ENCODE assay signal across 22 cellular contexts in genomic region chr15:55873024-55873745, GRCh38.
DNase-seq lines count a peak whose midpoint lies in the region; ATAC-seq, FAIRE-seq and TF ChIP-seq lines count a peak whose summit lies in the region.
"Had no signal": no experiment of that assay in that cellular context is flagged by ENCODE, and none has a peak within 500 bp of the region (broad histone marks: within the 10 kb centered on the region; RNA-seq: fewer than 3 reads in every experiment).

No MANE protein-coding gene starts in this region.

- H3K4me3 ChIP-seq in IMR-90 (ENCODE audit: insufficient read depth, low read depth, low read length) (no peak overlapping the region), K562 (no peak overlapping the region), thyroid gland (replicated peaks in 1 of 3) (no peak overlapping the region)
- H3K4me3 ChIP-seq: coronary artery had no signal

- no peak overlapping the region for H2AFZ ChIP-seq in IMR-90 (replicated peaks; ENCODE audit: low read length, poor library complexity)
- H2AFZ ChIP-seq in K562 (ENCODE audit: low read depth, low read length) = no peak overlapping the region

- peak; percentile 35; the same call in 1 of the 2 replicates for ATAC-seq in IMR-90 (ENCODE audit: low read depth)
- ATAC-seq in K562 = no peak
- ATAC-seq: activated CD4-positive, alpha-beta T cell treated with anti-CD3 and anti-CD28 coated beads for 36 hours; PC-3 had no signal

- peak overlapping the region; percentile 51; the same call in 1 of the 2 replicates for H3K14ac ChIP-seq in IMR-90 (replicated peaks; ENCODE audit: low read depth, low read length)

- H3K4me1 ChIP-seq in IMR-90 (ENCODE audit: control insufficient read depth, insufficient read depth, low read length) (peaks cover 4% of the 10 kb centered on the region), K562 (replicated peaks in 1 of 2; ENCODE audit: control insufficient read depth in 2 of 2, insufficient read depth in 2 of 2, low read length in 2 of 2) (no peaks in the 10 kb centered on the region), thyroid gland (no peaks in the 10 kb centered on the region)
- H3K4me1 ChIP-seq: BE2C had no signal

- H3K9ac ChIP-seq in IMR-90 (ENCODE audit: low read depth, low read length) (no peak overlapping the region), K562 (ENCODE audit: insufficient read depth in 1 of 2, low read depth in 2 of 2, low read length in 2 of 2) (no peak overlapping the region)

- peak overlapping the region; percentile 28; the same call in 1 of the 2 replicates for H4K91ac ChIP-seq in IMR-90 (ENCODE audit: insufficient read depth, low read depth, low read length)

- WGBS in IMR-90 (ENCODE audit: extremely low coverage in 2 of 2, insufficient read length in 1 of 2), 2 experiments = no CpG with 5 or more reads among the region's 4 CpGs
- 42% methylated on average over 4 of the region's 4 CpGs for WGBS in K562 (ENCODE audit: insufficient coverage, low coverage, missing lambda C conversion rate)
- 40 to 43% methylated on average over 4 of the region's 4 CpGs for WGBS in thyroid gland, 2 donors

- no peak overlapping the region for H3K56ac ChIP-seq in IMR-90 (ENCODE audit: extremely low read depth, insufficient read depth, low read length)

- H3K79me2 ChIP-seq in K562 (ENCODE audit: control insufficient read depth, insufficient read depth, low read length) = no peaks in the 10 kb centered on the region

- peak overlapping the region in 1 of 2 experiments; percentile 14; a peak in 1 of 4 replicates for H4K8ac ChIP-seq in IMR-90 (ENCODE audit: low read depth in 2 of 2, low read length in 2 of 2)

- 0 out of 2 replicates have a peak overlapping the region, but pooled peaks have one; percentile 11 for H3K23ac ChIP-seq in IMR-90 (ENCODE audit: low read depth, low read length)

- no peaks in the 10 kb centered on the region; the same call in 1 of the 2 replicates for H3K9me1 ChIP-seq in IMR-90 (ENCODE audit: insufficient read depth, low read length)
- H3K9me1 ChIP-seq in K562 (ENCODE audit: control insufficient read depth, insufficient read depth, low read length) = no peaks in the 10 kb centered on the region

- H3K27me3 ChIP-seq in IMR-90 (ENCODE audit: control insufficient read depth, insufficient read depth, low read length) (no peaks in the 10 kb centered on the region), K562 (ENCODE audit: control insufficient read depth in 2 of 2, insufficient read depth in 2 of 2, low read length in 2 of 2) (no peaks in the 10 kb centered on the region), thyroid gland (no peaks in the 10 kb centered on the region)
- H3K27me3 ChIP-seq: BE2C had no signal

- H4K20me1 ChIP-seq in IMR-90 (ENCODE audit: insufficient read depth, low read length) (no peaks in the 10 kb centered on the region; the same call in 1 of the 2 replicates), K562 (replicated peaks; ENCODE audit: control insufficient read depth, insufficient read depth, low read length) (no peaks in the 10 kb centered on the region)

- BruUV-seq in IMR-90 (replicated peaks; lab: Mats Ljungman, UMichigan) (no TSS peak), K562 (replicated peaks; lab: Mats Ljungman, UMichigan) (no TSS peak)

- H3K36me3 ChIP-seq in IMR-90 (ENCODE audit: control insufficient read depth, insufficient read depth, low read length) (no peaks in the 10 kb centered on the region), K562 (ENCODE audit: control insufficient read depth, insufficient read depth, low read length) (no peaks in the 10 kb centered on the region; the same call in 2 of the 3 replicates), thyroid gland (no peaks in the 10 kb centered on the region)
- H3K36me3 ChIP-seq: BE2C had no signal

- H2BK20ac ChIP-seq in IMR-90 (ENCODE audit: low read depth, low read length) = no peak overlapping the region

- intact Hi-C loops in IMR-90 (cut with micrococcal nuclease) (no loop called here), K562 (cut with micrococcal nuclease) (no loop called here), thyroid gland (cut with DNase I) (no loop called here)

- 0 out of 2 replicates have a peak overlapping the region, but pooled peaks have one; percentile 12 for H2AK5ac ChIP-seq in IMR-90 (ENCODE audit: low read depth, low read length)

- no peak overlapping the region for H2BK15ac ChIP-seq in IMR-90 (ENCODE audit: low read depth, low read length)

- in situ Hi-C loops in IMR-90 (cut with MboI; ENCODE audit: low sequenced_read_pairs) = no loop called here
- in situ Hi-C loops in K562 (cut with MboI) = no loop called here

- FAIRE-seq in K562 (lab: Jason Lieb, UNC) = no peak

- no peak for TF ChIP-seq EP300 in K562 (IDR thresholded peaks at IDR 0.05; ENCODE audit: low read length)

- peak overlapping the region; percentile 87; the same call in 1 of the 2 replicates for H3K4me2 ChIP-seq in IMR-90 (ENCODE audit: low read depth, low read length)
- no peak overlapping the region for H3K4me2 ChIP-seq in K562 (ENCODE audit: insufficient read depth, low read length)

- no peak overlapping the region for H2AK9ac ChIP-seq in IMR-90 (replicated peaks; ENCODE audit: low read depth, low read length, poor library complexity)

- dilution Hi-C loops in IMR-90 (cut with HindIII; ENCODE audit: low sequenced_read_pairs, unreplicated experiment) = no loop called here

- peak overlapping the region; percentile 49; the same call in 1 of the 2 replicates for H3K4ac ChIP-seq in IMR-90 (ENCODE audit: low read depth, low read length)

- CTCF ChIA-PET in IMR-90 (lab: Yijun Ruan, JAX) (interaction anchor here (1.6 kb wide), 1 partner anchor 27 kb away, joined by 3 read pairs; no protein-coding TSS in a partner anchor), K562 (lab: Yijun Ruan, JAX; ENCODE audit: low intra/inter-chr PET ratio) (no interaction called here)

- TF ChIP-seq CTCF in IMR-90 (conservative IDR thresholded peaks at IDR 0.05; ENCODE audit: low read depth, low read length) (no peak), K562 (IDR thresholded peaks at IDR 0.05 in 2 of 3, conservative IDR thresholded peaks at IDR 0.05 in 1 of 3; ENCODE audit: insufficient read depth in 2 of 3, low read depth in 1 of 3, low read length in 3 of 3) (no peak), thyroid gland (IDR thresholded peaks at IDR 0.05) (no peak)

- no peak overlapping the region for H2BK120ac ChIP-seq in IMR-90 (ENCODE audit: low read depth, low read length)

- H3K9me3 ChIP-seq in IMR-90 (ENCODE audit: control insufficient read depth, insufficient read depth, low read length) (no peaks in the 10 kb centered on the region), K562 (replicated peaks; ENCODE audit: control insufficient read depth, insufficient read depth, low read depth, low read length) (no peaks in the 10 kb centered on the region), thyroid gland (no peaks in the 10 kb centered on the region)
- H3K9me3 ChIP-seq: BE2C had no signal

- H3K27ac ChIP-seq in IMR-90 (ENCODE audit: insufficient read depth, low read length) = peak overlapping the region; percentile 33; the same call in 1 of the 2 replicates
- no peak overlapping the region for H3K27ac ChIP-seq in K562 (ENCODE audit: extremely low read depth, low read depth, low read length)
- H3K27ac ChIP-seq in thyroid gland = peak overlapping the region; percentile 16 to 75 (median 37)
- H3K27ac ChIP-seq: coronary artery had no signal

- TF ChIP-seq POLR2A in IMR-90 (IDR thresholded peaks at IDR 0.05; ENCODE audit: low read depth, low read length) (no peak), K562 (conservative IDR thresholded peaks at IDR 0.05) (no peak), thyroid gland (IDR thresholded peaks at IDR 0.05) (no peak)

- peaks cover 2 to 37% of the 10 kb centered on the region in 2 experiments; a peak in 3 of 4 replicates for H3K79me1 ChIP-seq in IMR-90 (ENCODE audit: low read depth in 1 of 2, low read length in 2 of 2)

- peak; percentile 13 for DNase-seq in IMR-90
- no peak for DNase-seq in K562 (ENCODE audit: extremely low read depth in 1 of 4, low spot score in 3 of 4)
- DNase-seq in lung microvascular endothelial cell (ENCODE audit: low read depth in 2 of 2) = peak; percentile 27 to 44
- no peak for DNase-seq in thyroid gland
- no peak for DNase-seq in SW480 (ENCODE audit: low spot score)
- DNase-seq in Ammon's horn (ENCODE audit: low spot score) = no peak
- DNase-seq in stimulated activated naive CD4-positive, alpha-beta T cell (lab: John Stamatoyannopoulos, UW) = no peak
- DNase-seq: activated CD4-positive, alpha-beta T cell treated with anti-CD3 and anti-CD28 coated beads for 36 hours; activated CD8-positive, alpha-beta memory T cell treated with anti-CD3 and anti-CD28 coated beads, Interleukin-2, amount 50 U/mL, for 4 hours; activated gamma-delta T cell; anterior cingulate cortex; BE2C; DMS 273 treated with DMSO at 0.1 percent for 48 hours; glutamatergic neuron; GOT3; midbrain; NCI-H2081 treated with DMSO at 0.1 percent for 48 hours; NCI-H526; PC-3; right cardiac atrium; T1000 had no signal

- POLR2A ChIA-PET in IMR-90 (lab: Charles Lee; ENCODE audit: unreplicated experiment) = no interaction called here
- POLR2A ChIA-PET in K562 (lab: Yijun Ruan, JAX) = interaction anchor here (0.7 kb wide), 1 partner anchor 8 kb away, joined by 3 read pairs; no protein-coding TSS in a partner anchor

- peak overlapping the region; percentile 51 for H3K18ac ChIP-seq in IMR-90 (ENCODE audit: low read depth, low read length)

- TF ChIP-seq RAD21 in IMR-90 (IDR thresholded peaks at IDR 0.05; ENCODE audit: low read length) = no peak
- TF ChIP-seq RAD21 in K562 (CRISPR knock-in tag; conservative IDR thresholded peaks at IDR 0.05 in 1 of 2, IDR thresholded peaks at IDR 0.05 in 1 of 2) = no peak

- peak overlapping the region; percentile 85; the same call in 1 of the 2 replicates for H4K5ac ChIP-seq in IMR-90 (ENCODE audit: low read depth, low read length)

- H2BK5ac ChIP-seq in IMR-90 (ENCODE audit: low read depth, low read length, poor library complexity, severe bottlenecking) = peak overlapping the region; percentile 64

TF ChIP-seq in IMR-90, 13 proteins besides CTCF, POLR2A, EP300 and RAD21 (continues in another document):
- TF ChIP-seq CEBPB (IDR thresholded peaks at IDR 0.05; ENCODE audit: low read depth, low read length) = peak; percentile 59

TF ChIP-seq in K562, 482 proteins besides CTCF, POLR2A, EP300 and RAD21:
- no peak for TF ChIP-seq MTA1 (IDR thresholded peaks at IDR 0.05; ENCODE audit: borderline replicate concordance)
- no peak for TF ChIP-seq CHD4 (IDR thresholded peaks at IDR 0.05; ENCODE audit: insufficient read depth, insufficient replicate concordance, low read depth, low read length, poor library complexity, severe bottlenecking)
- TF ChIP-seq SOX6 (IDR thresholded peaks at IDR 0.05) = peak; percentile 67
- TF ChIP-seq POLR2AphosphoS2 (IDR thresholded peaks at IDR 0.05; ENCODE audit: low read length) = no peak
TF ChIP-seq in K562: peak in this region for 1.

Comparison
In these comparisons a context has a peak if more than half of its experiments do, and no peak if none do; other contexts are left out.
1. DNase-seq: peak in IMR-90 (single experiment) and lung microvascular endothelial cell (2 of 2); none in K562 (0 of 4), thyroid gland (0 of 2), SW480 (single experiment), Ammon's horn (single experiment) and stimulated activated naive CD4-positive, alpha-beta T cell (0 of 6).